ENCODE assay signal across 1 cellular context in genomic region chr20:19589731-19590362, GRCh38.
A peak's percentile ranks its signal among the peaks of the same experiment; 100 is the strongest.
TF ChIP-seq lines count a peak whose summit lies in the region.

No MANE protein-coding gene starts in this region.

TF ChIP-seq in HepG2, 621 proteins besides CTCF, POLR2A, EP300 and RAD21 (continued from another document):
- peak; percentile 93 for TF ChIP-seq ZBTB40 (IDR thresholded peaks at IDR 0.05)
- TF ChIP-seq ZBTB40 (CRISPR knock-in tag; IDR thresholded peaks at IDR 0.05): no peak
- no peak for TF ChIP-seq ZNF407 (CRISPR knock-in tag; IDR thresholded peaks at IDR 0.05; ENCODE audit: not compliant biosample characterization)
- no peak for TF ChIP-seq NCOA1 (CRISPR knock-in tag; IDR thresholded peaks at IDR 0.05)
- no peak for TF ChIP-seq THAP11 (CRISPR knock-in tag; IDR thresholded peaks at IDR 0.05)
- no peak for TF ChIP-seq ZNF839 (CRISPR knock-in tag; IDR thresholded peaks at IDR 0.05; ENCODE audit: borderline replicate concordance)
- no peak for TF ChIP-seq MAFG (CRISPR knock-in tag; IDR thresholded peaks at IDR 0.05)
- TF ChIP-seq ZNF609 (CRISPR knock-in tag; IDR thresholded peaks at IDR 0.05; ENCODE audit: borderline replicate concordance): no peak
